12 cellular contexts compared by ENCODE assay signal in genomic region chr2:234025475-234025874, GRCh38. TPM values are rescaled to one million over a fixed set of nuclear protein-coding genes. Genes with fewer than 3 reads are reported as not detected.
DNase-seq lines count a peak whose midpoint lies in the region; ATAC-seq and TF ChIP-seq lines count a peak whose summit lies in the region.
"Had no signal": no experiment of that assay in that cellular context is flagged by ENCODE, and none has a peak within 500 bp of the region (broad histone marks: within the 10 kb centered on the region; RNA-seq: fewer than 3 reads in every experiment).

No MANE protein-coding gene starts in this region.

- POLR2A ChIA-PET in activated CD4-positive, alpha-beta T cell treated with anti-CD3 and anti-CD28 coated beads for 36 hours (lab: Charles Lee), result interaction anchor here (0.7 kb wide), 2 partner anchors 58 to 84 kb away, joined by 7 to 9 read pairs; no protein-coding TSS in a partner anchor
- POLR2A ChIA-PET in HEK293T (lab: Yijun Ruan, JAX), result no interaction called here
- POLR2A ChIA-PET in A673 (lab: Charles Lee; ENCODE audit: low non-redundant PET), result no interaction called here

- peak overlapping the region; percentile 62 for H3K4me3 Mint-ChIP-seq in activated CD4-positive, alpha-beta T cell treated with anti-CD3 and anti-CD28 coated beads for 36 hours
- H3K4me3 Mint-ChIP-seq: neural crest cell had no signal

- H3K4me3 ChIP-seq in esophagus muscularis mucosa (peak overlapping the region; percentile 19 to 32 (median 30)), stomach (peak overlapping the region; percentile 23 to 31 (median 26)), A673 (ENCODE audit: low read depth, low read length, poor library complexity, severe bottlenecking) (no peak overlapping the region)

- BruUV-seq in A673 (replicated peaks; lab: Mats Ljungman, UMichigan), result no TSS peak

- TF ChIP-seq CTCF in esophagus muscularis mucosa (IDR thresholded peaks at IDR 0.05) (no peak), stomach (IDR thresholded peaks at IDR 0.05) (no peak), A673 (conservative IDR thresholded peaks at IDR 0.05; ENCODE audit: low read depth, low read length) (no peak)

- TF ChIP-seq POLR2A in esophagus muscularis mucosa (IDR thresholded peaks at IDR 0.05; ENCODE audit: low read depth) (no peak), stomach (IDR thresholded peaks at IDR 0.05) (no peak)

- TF ChIP-seq EP300 in esophagus muscularis mucosa (IDR thresholded peaks at IDR 0.05), result no peak
- TF ChIP-seq EP300 in stomach (IDR thresholded peaks at IDR 0.05), result no peak

- no peak for DNase-seq in activated CD4-positive, alpha-beta T cell treated with anti-CD3 and anti-CD28 coated beads for 36 hours
- DNase-seq in activated CD4-positive, alpha-beta T cell treated with anti-CD3 and anti-CD28 coated beads for 4 hours, result no peak
- peak; percentile 57 to 80 for DNase-seq in NOMO-1 (lab: John Stamatoyannopoulos, UW; ENCODE audit: unreplicated experiment in 2 of 2)
- DNase-seq in esophagus muscularis mucosa (ENCODE audit: extremely low spot score), result no peak
- DNase-seq in stomach, result no peak
- DNase-seq in HEK293T (ENCODE audit: extremely low spot score), result no peak
- DNase-seq in A673 (ENCODE audit: low spot score), result no peak

- H3K4me1 ChIP-seq in esophagus muscularis mucosa (peaks cover 0 to 10% (median 5%) of the 10 kb centered on the region in 4 donors), stomach (peaks cover 0 to 15% (median 7%) of the 10 kb centered on the region in 4 donors), A673 (ENCODE audit: insufficient read depth, low read length, poor library complexity, severe bottlenecking) (peaks cover 5% of the 10 kb centered on the region)

- peak overlapping the region; percentile 33 for H3K27ac Mint-ChIP-seq in activated CD4-positive, alpha-beta T cell treated with anti-CD3 and anti-CD28 coated beads for 36 hours

- H3K9me3 ChIP-seq in esophagus muscularis mucosa (no peaks in the 10 kb centered on the region), stomach (peaks cover 0 to 9% (median 3%) of the 10 kb centered on the region in 4 donors), A673 (ENCODE audit: low read depth, low read length, poor library complexity, severe bottlenecking) (no peaks in the 10 kb centered on the region)

- ATAC-seq in activated CD4-positive, alpha-beta T cell treated with anti-CD3 and anti-CD28 coated beads for 36 hours, result peak; percentile 90
- ATAC-seq in esophagus mucosa, result no peak

- H3K27me3 ChIP-seq in esophagus muscularis mucosa (peaks cover 0 to 27% (median 0%) of the 10 kb centered on the region in 4 donors), stomach (peaks cover 0 to 18% (median 0%) of the 10 kb centered on the region in 3 donors), A673 (replicated peaks; ENCODE audit: insufficient read depth, low read depth, low read length, poor library complexity) (peaks cover 24% of the 10 kb centered on the region)

- peaks cover 35% of the 10 kb centered on the region for H3K4me1 Mint-ChIP-seq in activated CD4-positive, alpha-beta T cell treated with anti-CD3 and anti-CD28 coated beads for 36 hours

- CTCF ChIA-PET in activated CD4-positive, alpha-beta T cell treated with anti-CD3 and anti-CD28 coated beads for 36 hours (lab: Charles Lee), result interaction anchor here (1.2 kb wide), 1 partner anchor 35 kb away, joined by 5 read pairs; no protein-coding TSS in a partner anchor
- CTCF ChIA-PET in HEK293T (lab: Yijun Ruan, JAX), result no interaction called here
- CTCF ChIA-PET in A673 (lab: Charles Lee), result no interaction called here

- H3K36me3 ChIP-seq in esophagus muscularis mucosa, result no peaks in the 10 kb centered on the region
- no peaks in the 10 kb centered on the region for H3K36me3 ChIP-seq in stomach
- no peaks in the 10 kb centered on the region for H3K36me3 ChIP-seq in A673 (ENCODE audit: insufficient read depth, low read length, poor library complexity, severe bottlenecking)

- H3K9me3 Mint-ChIP-seq in activated CD4-positive, alpha-beta T cell treated with anti-CD3 and anti-CD28 coated beads for 36 hours (ENCODE audit: low read depth), result no peaks in the 10 kb centered on the region

- intact Hi-C loops in activated CD4-positive, alpha-beta T cell treated with anti-CD3 and anti-CD28 coated beads for 36 hours (cut with DNase I, micrococcal nuclease), result loop anchor here in 1 of 2 experiments (5.0 kb wide), 1 partner anchor 33 kb away; no protein-coding TSS in a partner anchor
- intact Hi-C loops in esophagus muscularis mucosa (cut with DNase I) (no loop called here), stomach (cut with DNase I; ENCODE audit: low total_unique reads) (no loop called here), A673 (cut with micrococcal nuclease; ENCODE audit: unreplicated experiment) (no loop called here)

- peaks cover 2% of the 10 kb centered on the region for H3K27me3 Mint-ChIP-seq in activated CD4-positive, alpha-beta T cell treated with anti-CD3 and anti-CD28 coated beads for 36 hours

- WGBS in esophagus muscularis mucosa, result 49% methylated on average over 10 of the region's 10 CpGs
- 26 to 38% (median 29%) methylated on average over 10 of the region's 10 CpGs for WGBS in stomach, 5 donors

- H3K27ac ChIP-seq in esophagus muscularis mucosa (replicated peaks in 1 of 4) (no peak overlapping the region), stomach (no peak overlapping the region), A673 (ENCODE audit: low read depth, low read length, poor library complexity, severe bottlenecking) (no peak overlapping the region)
- H3K27ac ChIP-seq: C4-2B had no signal

- no peaks in the 10 kb centered on the region for H3K36me3 Mint-ChIP-seq in activated CD4-positive, alpha-beta T cell treated with anti-CD3 and anti-CD28 coated beads for 36 hours (ENCODE audit: low read depth)

TF ChIP-seq in HEK293T, 16 proteins besides CTCF, POLR2A, EP300 and RAD21:
- TF ChIP-seq HDGF (IDR thresholded peaks at IDR 0.05; ENCODE audit: borderline replicate concordance) (no peak), SP1 (IDR thresholded peaks at IDR 0.05) (no peak), ZNF384 (IDR thresholded peaks at IDR 0.05) (no peak), NFRKB (IDR thresholded peaks at IDR 0.05) (no peak), TARDBP (IDR thresholded peaks at IDR 0.05) (no peak), L3MBTL2 (conservative IDR thresholded peaks at IDR 0.05) (no peak), BHLHE40 (IDR thresholded peaks at IDR 0.05; ENCODE audit: borderline replicate concordance) (no peak), PKNOX1 (IDR thresholded peaks at IDR 0.05) (no peak), LEF1 (IDR thresholded peaks at IDR 0.05; ENCODE audit: borderline replicate concordance) (no peak), CTBP1 (IDR thresholded peaks at IDR 0.05; ENCODE audit: borderline replicate concordance) (no peak), FOXK2 (IDR thresholded peaks at IDR 0.05) (no peak), FOXA1 (IDR thresholded peaks at IDR 0.05) (no peak), FOXM1 (IDR thresholded peaks at IDR 0.05; ENCODE audit: borderline replicate concordance) (no peak), SUZ12 (IDR thresholded peaks at IDR 0.05) (no peak), ARNT (IDR thresholded peaks at IDR 0.05) (no peak), ELF4 (IDR thresholded peaks at IDR 0.05) (no peak)

RNA-seq across cellular contexts. Expression of gene SPP2, which starts 25.0 kb away (rescaled TPM):
- total RNA-seq in activated CD4-positive, alpha-beta T cell treated with anti-CD3 and anti-CD28 coated beads for 36 hours, result not detected
- total RNA-seq in esophagus muscularis mucosa, result not detected
- under 1 TPM in 1 of 5 donors, not detected in 4; 0.73 TPM for total RNA-seq in stomach
- polyA plus RNA-seq in stomach, result not detected
- total RNA-seq in esophagus mucosa, result not detected
- total RNA-seq in A673 (2021), result not detected in 2 replicates
- total RNA-seq: neural crest cell, SK-MEL-5, ureter had no signal

Comparison
In these comparisons a context has a peak if more than half of its experiments do, and no peak if none do; other contexts are left out.
1. DNase-seq: peak in NOMO-1 (2 of 2); none in activated CD4-positive, alpha-beta T cell treated with anti-CD3 and anti-CD28 coated beads for 36 hours (single experiment), activated CD4-positive, alpha-beta T cell treated with anti-CD3 and anti-CD28 coated beads for 4 hours (0 of 2), esophagus muscularis mucosa (single experiment), stomach (single experiment), HEK293T (single experiment) and A673 (single experiment).